ENCODE assay signal across 9 cellular contexts in the genomic region with DNA sequence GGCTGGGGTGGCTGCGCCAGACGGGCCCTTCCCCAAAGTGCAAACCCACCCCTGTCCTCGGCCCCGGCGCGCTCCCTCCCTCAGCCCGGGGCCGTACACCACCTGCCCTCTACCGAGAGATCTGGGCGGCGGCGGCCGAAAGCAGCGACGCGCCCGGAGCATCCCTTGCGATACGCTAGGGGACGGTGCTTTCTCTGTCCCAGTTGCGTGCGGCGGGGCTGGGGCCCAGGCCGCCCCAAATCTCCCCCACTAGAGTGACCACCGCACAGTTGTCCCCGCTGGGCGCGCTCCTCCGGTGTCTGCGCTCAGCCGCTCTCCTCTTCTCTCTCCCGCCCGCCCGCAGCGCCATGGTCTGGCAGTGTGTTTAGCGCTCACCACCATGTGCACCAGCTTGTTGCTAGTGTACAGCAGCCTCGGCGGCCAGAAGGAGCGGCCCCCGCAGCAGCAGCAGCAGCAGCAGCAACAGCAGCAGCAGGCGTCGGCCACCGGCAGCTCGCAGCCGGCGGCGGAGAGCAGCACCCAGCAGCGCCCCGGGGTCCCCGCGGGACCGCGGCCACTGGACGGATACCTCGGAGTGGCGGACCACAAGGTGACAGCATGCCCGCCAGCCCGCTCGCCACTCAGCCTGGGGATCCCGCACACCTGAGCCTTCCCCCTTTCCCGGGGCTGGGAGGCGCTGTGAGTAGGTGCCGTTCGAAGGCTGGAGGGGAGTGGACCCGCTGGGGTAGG. TPM values are rescaled to one million over a fixed set of nuclear protein-coding genes. Genes with fewer than 3 reads are reported as not detected.
A peak's percentile ranks its signal among the peaks of the same experiment; 100 is the strongest.
DNase-seq lines count a peak whose midpoint lies in the region; ATAC-seq, FAIRE-seq and TF ChIP-seq lines count a peak whose summit lies in the region.
"Had no signal": no experiment of that assay in that cellular context is flagged by ENCODE, and none has a peak within 500 bp of the region (broad histone marks: within the 10 kb centered on the region; RNA-seq: fewer than 3 reads in every experiment).

No MANE protein-coding gene starts in this region.

- H4K91ac ChIP-seq in H1 (replicated peaks; ENCODE audit: insufficient read length, low read length) = no peak overlapping the region

- TF ChIP-seq EP300 in H1 (IDR thresholded peaks at IDR 0.05; ENCODE audit: borderline replicate concordance in 1 of 2, low read depth in 2 of 2, low read length in 2 of 2) = no peak

- H2BK12ac ChIP-seq in H1 (ENCODE audit: low read depth, low read length) = no peak overlapping the region

- H3K14ac ChIP-seq in H1 (ENCODE audit: insufficient read length) = no peak overlapping the region

- no peak overlapping the region for H3K23ac ChIP-seq in H1 (ENCODE audit: insufficient read length)

- POLR2A ChIA-PET in H1 (lab: Charles Lee; ENCODE audit: partially characterized antibody) = interaction anchor here (0.9 to 1.5 kb wide), 2 partner anchors 13 to 51 kb away, joined by 3 to 4 read pairs; no protein-coding TSS in a partner anchor

- H3K27ac Mint-ChIP-seq in mesothelial cell of epicardium = peak overlapping the region; percentile 56
- H3K27ac Mint-ChIP-seq in type B pancreatic cell = peak overlapping the region; percentile 23

- peak overlapping the region; percentile 81 for H4K8ac ChIP-seq in H1 (ENCODE audit: extremely low read depth, insufficient read depth, low read length)

- H3K56ac ChIP-seq in H1 (replicated peaks; ENCODE audit: insufficient read length, low read depth, low read length) = no peak overlapping the region

- H3K4me3 Mint-ChIP-seq in mesothelial cell of epicardium (peak overlapping the region; percentile 89), type B pancreatic cell (peak overlapping the region; percentile 94)

- peaks cover 16% of the 10 kb centered on the region; the same call in 1 of the 2 replicates for H3K23me2 ChIP-seq in H1 (ENCODE audit: low read depth, low read length)

- no peaks in the 10 kb centered on the region for H3K79me2 ChIP-seq in H1 (ENCODE audit: control insufficient read depth in 1 of 2, insufficient read depth in 2 of 2, low read length in 2 of 2)

- no peaks in the 10 kb centered on the region for H3K79me1 ChIP-seq in H1 (ENCODE audit: low read depth, low read length)

- peak overlapping the region in 1 of 4 experiments; percentile 65; a peak in 3 of 7 replicates for H3K9ac ChIP-seq in H1 (replicated peaks in 1 of 4; ENCODE audit: extremely low read depth in 1 of 4, low read depth in 3 of 4, low read length in 3 of 4)

- no peak overlapping the region for H2BK20ac ChIP-seq in H1 (ENCODE audit: low read length)

- H3K4me1 Mint-ChIP-seq in mesothelial cell of epicardium = peaks cover 37% of the 10 kb centered on the region
- no peaks in the 10 kb centered on the region for H3K4me1 Mint-ChIP-seq in type B pancreatic cell (ENCODE audit: unreplicated experiment)

- no peaks in the 10 kb centered on the region; a peak in 1 of 4 replicates for H3K9me3 ChIP-seq in H1 (ENCODE audit: insufficient read depth in 2 of 2, low read depth in 1 of 2, low read length in 1 of 2)

- H3K9me3 Mint-ChIP-seq in mesothelial cell of epicardium = peaks cover 5% of the 10 kb centered on the region
- H3K9me3 Mint-ChIP-seq in type B pancreatic cell = no peaks in the 10 kb centered on the region

- H3K18ac ChIP-seq in H1 (ENCODE audit: extremely low read depth, low read length) = 0 out of 2 replicates have a peak overlapping the region, but pooled peaks have one; percentile 9

- peak; percentile 24 to 56; a peak in 3 of 4 replicates for TF ChIP-seq RAD21 in H1 (IDR thresholded peaks at IDR 0.05 in 1 of 2, conservative IDR thresholded peaks at IDR 0.05 in 1 of 2; ENCODE audit: low read depth in 2 of 2, low read length in 2 of 2)

- ATAC-seq in HG02759 (IDR thresholded peaks at IDR 0.05; ENCODE audit: unreplicated experiment) (peak; percentile 69), SK-N-SH treated with all-trans-retinoic acid at 6 μM for 48 hours (peak; percentile 90), HG02973 (IDR thresholded peaks at IDR 0.05; ENCODE audit: unreplicated experiment) (no peak)
- ATAC-seq: Panc1 had no signal

- FAIRE-seq in H1 (lab: Jason Lieb, UNC) = no peak

- CTCF ChIA-PET in H1 (lab: Charles Lee; ENCODE audit: partially characterized antibody) = interaction anchor here (0.7 to 1.0 kb wide), 4 partner anchors 15 to 141 kb away, joined by 3 to 5 read pairs (median 4); no protein-coding TSS in a partner anchor

- H2AFZ ChIP-seq in H1 (ENCODE audit: low read length) = peak overlapping the region; percentile 54; the same call in 1 of the 2 replicates

- DNase-seq in GM03348 (ENCODE audit: low spot score) (peak; percentile 67), H1 (ENCODE audit: low read depth in 1 of 2, low spot score in 2 of 2) (peak in 1 of 2 experiments; percentile 79), mesothelial cell of epicardium (ENCODE audit: low spot score in 2 of 2, unreplicated experiment in 2 of 2) (peak; percentile 35 to 73), type B pancreatic cell (ENCODE audit: extremely low spot score, unreplicated experiment) (peak; percentile 77), GM19240 (ENCODE audit: insufficient read length, low spot score) (no peak)

- no peak overlapping the region for H2AK5ac ChIP-seq in H1 (ENCODE audit: low read depth, low read length)

- H3K27me3 Mint-ChIP-seq in mesothelial cell of epicardium (ENCODE audit: low read depth) (peaks cover 69% of the 10 kb centered on the region), type B pancreatic cell (peaks cover 71% of the 10 kb centered on the region)

- H3K36me3 Mint-ChIP-seq in mesothelial cell of epicardium (peaks cover 5% of the 10 kb centered on the region), type B pancreatic cell (peaks cover 20% of the 10 kb centered on the region)

- no peak overlapping the region for H2BK15ac ChIP-seq in H1 (ENCODE audit: low read length)

- 0% methylated on average over 62 of the region's 65 CpGs; no CpG with 5 or more reads in 1 of the 2 experiments for WGBS in H1 (ENCODE audit: extremely low coverage in 1 of 2, insufficient coverage in 1 of 2, insufficient read length in 1 of 2, insufficient replicate concordance in 2 of 2, low coverage in 1 of 2, low lambda C conversion rate in 2 of 2, missing lambda C conversion rate in 1 of 2), 2 experiments

- no peaks in the 10 kb centered on the region; a peak in 1 of 7 replicates for H3K4me1 ChIP-seq in H1 (replicated peaks in 1 of 4; ENCODE audit: control insufficient read depth in 3 of 4, insufficient read depth in 4 of 4, low read length in 3 of 4)

- no peak overlapping the region for H4K5ac ChIP-seq in H1 (ENCODE audit: insufficient read length, low read depth, low read length)

- H3K4me2 ChIP-seq in H1 (ENCODE audit: insufficient read depth in 1 of 2, low read depth in 2 of 2, low read length in 2 of 2) = peak overlapping the region; percentile 81 to 93

- peak overlapping the region; percentile 71 to 93 (median 90) for H3K4me3 ChIP-seq in H1 (ENCODE audit: extremely low read depth in 1 of 4, insufficient read depth in 2 of 4, low read depth in 3 of 4, low read length in 4 of 4)

- no peak overlapping the region for H2BK120ac ChIP-seq in H1 (replicated peaks; ENCODE audit: low read depth, low read length)

- TF ChIP-seq CTCF in H1 (IDR thresholded peaks at IDR 0.05; ENCODE audit: control extremely low read depth in 1 of 3, insufficient read depth in 1 of 3, low read depth in 1 of 3, low read length in 3 of 3) = peak; percentile 39 to 60 (median 58)
- TF ChIP-seq CTCF in mesothelial cell of epicardium (IDR thresholded peaks at IDR 0.05; ENCODE audit: unreplicated experiment) = no peak
- peak; percentile 63 for TF ChIP-seq CTCF in type B pancreatic cell (conservative IDR thresholded peaks at IDR 0.05)

- no peak overlapping the region for H3K4ac ChIP-seq in H1 (replicated peaks; ENCODE audit: insufficient read length, low read depth, low read length)

- no peak overlapping the region for H2BK5ac ChIP-seq in H1 (ENCODE audit: low read depth, low read length)

- no peaks in the 10 kb centered on the region for H3K36me3 ChIP-seq in H1 (ENCODE audit: control insufficient read depth in 2 of 4, insufficient read depth in 4 of 4, low read length in 3 of 4)

- no peak for TF ChIP-seq POLR2A in H1 (IDR thresholded peaks at IDR 0.05; ENCODE audit: control extremely low read depth in 1 of 2, low read depth in 2 of 2, low read length in 2 of 2)

- no peak overlapping the region for H3K27ac ChIP-seq in H1 (ENCODE audit: low read depth, low read length)

- H4K20me1 ChIP-seq in H1 (replicated peaks in 1 of 2; ENCODE audit: control insufficient read depth in 1 of 2, insufficient read depth in 2 of 2, low read length in 2 of 2) = no peaks in the 10 kb centered on the region

- peaks cover 0 to 15% (median 8%) of the 10 kb centered on the region in 4 experiments; a peak in 6 of 7 replicates for H3K27me3 ChIP-seq in H1 (replicated peaks in 1 of 4; ENCODE audit: control insufficient read depth in 3 of 4, extremely low read depth in 1 of 4, insufficient read depth in 3 of 4, low read length in 3 of 4)

TF ChIP-seq in SK-N-SH treated with all-trans-retinoic acid at 6 μM for 48 hours, 23 proteins besides CTCF, POLR2A, EP300 and RAD21:
- TF ChIP-seq ZNF8 (CRISPR knock-in tag; IDR thresholded peaks at IDR 0.05) (no peak), TOX (CRISPR knock-in tag; IDR thresholded peaks at IDR 0.05; ENCODE audit: borderline replicate concordance) (no peak)

TF ChIP-seq in H1, 55 proteins besides CTCF, POLR2A, EP300 and RAD21 (continues in another document):
- TF ChIP-seq CTBP2 (IDR thresholded peaks at IDR 0.05; ENCODE audit: borderline replicate concordance, insufficient read depth, insufficient read length, low read length) = peak; percentile 86
- no peak for TF ChIP-seq GABPA (IDR thresholded peaks at IDR 0.05; ENCODE audit: borderline replicate concordance, insufficient read depth, low read length)
- no peak for TF ChIP-seq SRF (IDR thresholded peaks at IDR 0.05; ENCODE audit: low read depth, low read length)
- TF ChIP-seq CHD1 (IDR thresholded peaks at IDR 0.05; ENCODE audit: low read depth, low read length) = no peak
- peak; percentile 87 for TF ChIP-seq ASH2L (IDR thresholded peaks at IDR 0.05; ENCODE audit: low read length)
- TF ChIP-seq TCF12 (IDR thresholded peaks at IDR 0.05; ENCODE audit: low read depth, low read length) = no peak
- TF ChIP-seq RBBP5 (IDR thresholded peaks at IDR 0.05; ENCODE audit: borderline replicate concordance, low read depth, low read length) = peak; percentile 39; the same call in 1 of the 2 replicates

RNA-seq across cellular contexts. Expression of a gene that starts 1.0 kb away (rescaled TPM):
- 6.2 and 9.3 TPM in 2 replicates for total RNA-seq in H1 (2021; fragmentation: NEBNext Ultra II Directional; extraction: Animal tissue kit (Norgen Biotek cat#: 25700))
- polyA plus RNA-seq in H1 (2011; rRNA removed) = 7.3 and 9.2 TPM in 2 replicates
- 5.9 TPM for polyA plus RNA-seq in H1 (2011; cell fraction: cytosol; rRNA removed)
- 10.3 TPM for polyA plus RNA-seq in H1 (2011; cell fraction: nucleus; rRNA removed)
- 3.4 to 5.0 TPM (median 4.0 TPM) in 4 replicates for polyA plus RNA-seq in H1 (2012, experiment 1 of 2)
- 1.5 TPM for polyA plus RNA-seq in H1 (2012, experiment 2 of 2)
- 5.5 TPM for polyA plus RNA-seq in H1 (2013, experiment 1 of 2)
- polyA plus RNA-seq in H1 (2013, experiment 2 of 2) = 6.0 TPM
- 6.2 and 9.8 TPM in 2 replicates for polyA minus RNA-seq in H1 (2011; rRNA and poly(A)+ RNA removed)
- 11.8 TPM for polyA minus RNA-seq in H1 (2011; cell fraction: cytosol; rRNA and poly(A)+ RNA removed)
- polyA minus RNA-seq in H1 (2011; cell fraction: nucleus; rRNA and poly(A)+ RNA removed) = 39.4 TPM
- total RNA-seq in mesothelial cell of epicardium = 16.7 to 18.6 TPM (median 16.8 TPM) in 3 replicates
- 21.1 and 36.6 TPM in 2 replicates for total RNA-seq in type B pancreatic cell (ENCODE audit: low replicate concordance)
